In genomic region chr10:115744089-115744488, GRCh38 we compare ENCODE assay signal across 36 cellular contexts.
"Had no signal": no experiment of that assay in that cellular context is flagged by ENCODE, and none has a peak within 500 bp of the region (broad histone marks: within the 10 kb centered on the region; RNA-seq: fewer than 3 reads in every experiment).

No MANE protein-coding gene starts in this region.

- H3K27me3 ChIP-seq: MG63 had no signal

- H3K4me3 ChIP-seq: MG63 had no signal

- H3K36me3 ChIP-seq: MG63 had no signal

- DNase-seq: Karpas-422, Kasumi-1, MG63, MM.1S, MV-4-11, NCI-H1048, NCI-H1092, NCI-H1092 treated with DMSO at 0.1 percent for 48 hours, NCI-H1105, NCI-H1105 treated with DMSO at 0.1 percent for 48 hours, NCI-H1417, NCI-H1417 treated with DMSO at 0.1 percent for 48 hours, NCI-H1436, NCI-H1436 treated with DMSO at 0.1 percent for 48 hours, NCI-H146, NCI-H1694, NCI-H1694 treated with DMSO at 0.1 percent for 48 hours, NCI-H187, NCI-H187 treated with DMSO at 0.1 percent for 48 hours, NCI-H1930, NCI-H2029, NCI-H2029 treated with DMSO at 0.1 percent for 48 hours, NCI-H2081, NCI-H2081 treated with DMSO at 0.1 percent for 48 hours, NCI-H2107, NCI-H2171, NCI-H2171 treated with DMSO at 0.1 percent for 48 hours, NCI-H2227 treated with DMSO at 0.1 percent for 48 hours, NCI-H226, NCI-H345, NCI-H446, NCI-H446 treated with DMSO at 0.1 percent for 48 hours, NCI-H510A, NCI-H510A treated with DMSO at 0.1 percent for 48 hours, NCI-H524, NCI-H524 treated with DMSO at 0.1 percent for 48 hours had no signal

- H3K9me3 ChIP-seq: MG63 had no signal
